In the genomic region with DNA sequence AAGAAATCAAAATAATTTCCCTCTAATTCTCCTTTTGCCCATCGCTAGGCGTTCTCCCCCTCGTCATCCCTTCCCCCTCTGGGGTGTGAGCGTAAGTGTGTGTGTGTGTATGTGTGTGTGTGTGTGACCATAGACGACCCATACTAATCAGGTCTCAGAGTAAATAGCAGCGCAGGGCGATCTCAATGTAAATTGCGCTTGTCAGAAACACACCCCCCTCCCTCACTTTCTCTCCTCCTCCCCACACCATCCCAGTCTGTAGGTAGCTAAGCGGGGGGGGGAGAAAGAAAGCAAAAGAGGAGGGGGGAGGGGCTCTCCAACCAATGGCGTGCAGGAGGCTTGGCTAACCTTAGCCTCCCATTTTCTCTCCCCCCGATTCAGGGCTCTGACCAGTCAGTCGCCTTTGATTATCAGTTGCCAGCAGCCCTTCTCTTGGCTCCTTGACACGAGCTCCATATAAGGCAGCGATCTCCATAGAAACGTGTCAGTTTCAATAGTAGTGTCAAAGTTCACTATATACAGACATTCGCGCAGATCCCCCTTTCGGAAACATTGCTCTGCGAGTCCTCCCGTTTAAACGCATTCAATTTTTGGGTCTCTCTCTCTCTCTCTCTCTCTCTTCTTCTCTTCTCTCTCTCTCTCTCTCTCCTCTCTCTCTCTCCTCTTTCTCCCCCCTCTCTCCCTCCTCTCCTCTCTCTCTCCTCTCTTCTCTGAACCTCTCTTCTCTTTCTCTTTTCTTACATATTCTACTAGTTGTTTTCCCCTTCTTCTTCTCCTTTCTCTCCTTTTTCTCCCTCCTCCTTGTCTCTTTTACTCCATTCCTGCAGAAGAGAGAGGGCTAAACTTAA, we compare ENCODE assay signal across 1 cellular context.
TF ChIP-seq lines count a peak whose summit lies in the region.

Gene NR2F1, plus strand, starts transcription at position 546 of the 848 bp plus-strand sequence. CDS start 1,802 bp downstream, outside the sequence.

TF ChIP-seq in K562, 482 proteins besides CTCF, POLR2A, EP300 and RAD21 (continues in another document):
- TF ChIP-seq MITF (IDR thresholded peaks at IDR 0.05) (no peak), ZNF212 (CRISPR knock-in tag; IDR thresholded peaks at IDR 0.05) (no peak), E2F3 (CRISPR knock-in tag; IDR thresholded peaks at IDR 0.05) (no peak), PTBP1 (IDR thresholded peaks at IDR 0.05; ENCODE audit: low read depth, low read length) (no peak), MIER1 (IDR thresholded peaks at IDR 0.05; ENCODE audit: low read depth) (no peak), CBFA2T2 (conservative IDR thresholded peaks at IDR 0.05) (0 out of 2 replicates have a peak, but pooled peaks have one; percentile 24), NRF1 (conservative IDR thresholded peaks at IDR 0.05 in 1 of 2, IDR thresholded peaks at IDR 0.05 in 1 of 2) (peak; percentile 14 to 19; a peak in 1 of 4 replicates), BRCA1 (IDR thresholded peaks at IDR 0.05) (no peak), BRCA1 (CRISPR knock-in tag; IDR thresholded peaks at IDR 0.05) (no peak), BHLHE40 (IDR thresholded peaks at IDR 0.05; ENCODE audit: low read length) (0 out of 2 replicates have a peak, but pooled peaks have one; percentile 8), ILF3 (IDR thresholded peaks at IDR 0.05; ENCODE audit: borderline replicate concordance) (no peak), NFIC (IDR thresholded peaks at IDR 0.05) (0 out of 2 replicates have a peak, but pooled peaks have one; percentile 36), ZNF445 (CRISPR knock-in tag; IDR thresholded peaks at IDR 0.05; ENCODE audit: low read depth) (no peak), TOE1 (IDR thresholded peaks at IDR 0.05; ENCODE audit: borderline replicate concordance) (no peak), TOE1 (CRISPR knock-in tag; IDR thresholded peaks at IDR 0.05; ENCODE audit: borderline replicate concordance, low read depth) (no peak), SRSF7 (optimal IDR thresholded peaks at IDR 0.05; ENCODE audit: low read depth, low read length) (no peak), ARID1B (IDR thresholded peaks at IDR 0.05) (peak; percentile 55), ZNF740 (CRISPR knock-in tag; IDR thresholded peaks at IDR 0.05) (0 out of 2 replicates have a peak, but pooled peaks have one; percentile 39), ZNF740 (tag; IDR thresholded peaks at IDR 0.05) (no peak; a peak in 1 of 4 replicates), ZC3H4 (CRISPR knock-in tag; IDR thresholded peaks at IDR 0.05; ENCODE audit: borderline replicate concordance) (no peak), DDX20 (tag; IDR thresholded peaks at IDR 0.05; ENCODE audit: low read depth) (no peak), ZNF146 (CRISPR knock-in tag; IDR thresholded peaks at IDR 0.05; ENCODE audit: unreplicated experiment) (no peak), PHB2 (IDR thresholded peaks at IDR 0.05; ENCODE audit: low read depth) (no peak), NR2C2 (CRISPR knock-in tag; IDR thresholded peaks at IDR 0.05) (no peak), NR2C2 (tag; IDR thresholded peaks at IDR 0.05) (peak; percentile 55; the same call in 1 of the 2 replicates), TAL1 (IDR thresholded peaks at IDR 0.05) (peak; percentile 44; the same call in 1 of the 2 replicates), CTBP1 (IDR thresholded peaks at IDR 0.05; ENCODE audit: borderline replicate concordance) (no peak), ZNF512 (tag; IDR thresholded peaks at IDR 0.05) (peak; percentile 93), TFAP4 (CRISPR knock-in tag; IDR thresholded peaks at IDR 0.05; ENCODE audit: borderline replicate concordance) (peak; percentile 19; the same call in 1 of the 2 replicates), NFYB (IDR thresholded peaks at IDR 0.05; ENCODE audit: extremely low read depth, insufficient read length) (peak; percentile 11), TEAD4 (IDR thresholded peaks at IDR 0.05; ENCODE audit: low read length) (no peak), TEAD4 (CRISPR knock-in tag; IDR thresholded peaks at IDR 0.05; ENCODE audit: borderline replicate concordance) (no peak), ZSCAN29 (IDR thresholded peaks at IDR 0.05) (no peak), TCF3 (CRISPR knock-in tag; IDR thresholded peaks at IDR 0.05) (peak; percentile 64), PURB (CRISPR knock-in tag; IDR thresholded peaks at IDR 0.05; ENCODE audit: low read depth) (no peak), NELFE (IDR thresholded peaks at IDR 0.05; ENCODE audit: insufficient read depth, insufficient read length) (no peak), RNF2 (IDR thresholded peaks at IDR 0.05) (no peak), SRF (CRISPR knock-in tag; IDR thresholded peaks at IDR 0.05) (peak in 1 of 2 experiments; percentile 73; a peak in 2 of 4 replicates), NR2C1 (IDR thresholded peaks at IDR 0.05) (peak; percentile 55; the same call in 1 of the 2 replicates), NR2C1 (tag; IDR thresholded peaks at IDR 0.05) (peak; percentile 72), KHSRP (IDR thresholded peaks at IDR 0.05) (no peak), RFX1 (IDR thresholded peaks at IDR 0.05) (peak; percentile 53; the same call in 1 of the 2 replicates), ZFPM2 (CRISPR knock-in tag; IDR thresholded peaks at IDR 0.05) (no peak)
- TF ChIP-seq, protein P1, sequence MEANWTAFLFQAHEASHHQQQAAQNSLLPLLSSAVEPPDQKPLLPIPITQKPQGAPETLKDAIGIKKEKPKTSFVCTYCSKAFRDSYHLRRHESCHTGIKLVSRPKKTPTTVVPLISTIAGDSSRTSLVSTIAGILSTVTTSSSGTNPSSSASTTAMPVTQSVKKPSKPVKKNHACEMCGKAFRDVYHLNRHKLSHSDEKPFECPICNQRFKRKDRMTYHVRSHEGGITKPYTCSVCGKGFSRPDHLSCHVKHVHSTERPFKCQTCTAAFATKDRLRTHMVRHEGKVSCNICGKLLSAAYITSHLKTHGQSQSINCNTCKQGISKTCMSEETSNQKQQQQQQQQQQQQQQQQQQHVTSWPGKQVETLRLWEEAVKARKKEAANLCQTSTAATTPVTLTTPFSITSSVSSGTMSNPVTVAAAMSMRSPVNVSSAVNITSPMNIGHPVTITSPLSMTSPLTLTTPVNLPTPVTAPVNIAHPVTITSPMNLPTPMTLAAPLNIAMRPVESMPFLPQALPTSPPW (CRISPR knock-in tag; IDR thresholded peaks at IDR 0.05): peak; percentile 91
- TF ChIP-seq, protein P2, sequence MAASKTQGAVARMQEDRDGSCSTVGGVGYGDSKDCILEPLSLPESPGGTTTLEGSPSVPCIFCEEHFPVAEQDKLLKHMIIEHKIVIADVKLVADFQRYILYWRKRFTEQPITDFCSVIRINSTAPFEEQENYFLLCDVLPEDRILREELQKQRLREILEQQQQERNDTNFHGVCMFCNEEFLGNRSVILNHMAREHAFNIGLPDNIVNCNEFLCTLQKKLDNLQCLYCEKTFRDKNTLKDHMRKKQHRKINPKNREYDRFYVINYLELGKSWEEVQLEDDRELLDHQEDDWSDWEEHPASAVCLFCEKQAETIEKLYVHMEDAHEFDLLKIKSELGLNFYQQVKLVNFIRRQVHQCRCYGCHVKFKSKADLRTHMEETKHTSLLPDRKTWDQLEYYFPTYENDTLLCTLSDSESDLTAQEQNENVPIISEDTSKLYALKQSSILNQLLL (CRISPR knock-in tag; IDR thresholded peaks at IDR 0.05; ENCODE audit: borderline replicate concordance): no peak
- TF ChIP-seq, protein P3, sequence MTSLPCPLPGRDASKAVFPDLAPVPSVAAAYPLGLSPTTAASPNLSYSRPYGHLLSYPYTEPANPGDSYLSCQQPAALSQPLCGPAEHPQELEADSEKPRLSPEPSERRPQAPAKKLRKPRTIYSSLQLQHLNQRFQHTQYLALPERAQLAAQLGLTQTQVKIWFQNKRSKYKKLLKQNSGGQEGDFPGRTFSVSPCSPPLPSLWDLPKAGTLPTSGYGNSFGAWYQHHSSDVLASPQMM (CRISPR knock-in tag; IDR thresholded peaks at IDR 0.05): no peak
- TF ChIP-seq, protein P4, sequence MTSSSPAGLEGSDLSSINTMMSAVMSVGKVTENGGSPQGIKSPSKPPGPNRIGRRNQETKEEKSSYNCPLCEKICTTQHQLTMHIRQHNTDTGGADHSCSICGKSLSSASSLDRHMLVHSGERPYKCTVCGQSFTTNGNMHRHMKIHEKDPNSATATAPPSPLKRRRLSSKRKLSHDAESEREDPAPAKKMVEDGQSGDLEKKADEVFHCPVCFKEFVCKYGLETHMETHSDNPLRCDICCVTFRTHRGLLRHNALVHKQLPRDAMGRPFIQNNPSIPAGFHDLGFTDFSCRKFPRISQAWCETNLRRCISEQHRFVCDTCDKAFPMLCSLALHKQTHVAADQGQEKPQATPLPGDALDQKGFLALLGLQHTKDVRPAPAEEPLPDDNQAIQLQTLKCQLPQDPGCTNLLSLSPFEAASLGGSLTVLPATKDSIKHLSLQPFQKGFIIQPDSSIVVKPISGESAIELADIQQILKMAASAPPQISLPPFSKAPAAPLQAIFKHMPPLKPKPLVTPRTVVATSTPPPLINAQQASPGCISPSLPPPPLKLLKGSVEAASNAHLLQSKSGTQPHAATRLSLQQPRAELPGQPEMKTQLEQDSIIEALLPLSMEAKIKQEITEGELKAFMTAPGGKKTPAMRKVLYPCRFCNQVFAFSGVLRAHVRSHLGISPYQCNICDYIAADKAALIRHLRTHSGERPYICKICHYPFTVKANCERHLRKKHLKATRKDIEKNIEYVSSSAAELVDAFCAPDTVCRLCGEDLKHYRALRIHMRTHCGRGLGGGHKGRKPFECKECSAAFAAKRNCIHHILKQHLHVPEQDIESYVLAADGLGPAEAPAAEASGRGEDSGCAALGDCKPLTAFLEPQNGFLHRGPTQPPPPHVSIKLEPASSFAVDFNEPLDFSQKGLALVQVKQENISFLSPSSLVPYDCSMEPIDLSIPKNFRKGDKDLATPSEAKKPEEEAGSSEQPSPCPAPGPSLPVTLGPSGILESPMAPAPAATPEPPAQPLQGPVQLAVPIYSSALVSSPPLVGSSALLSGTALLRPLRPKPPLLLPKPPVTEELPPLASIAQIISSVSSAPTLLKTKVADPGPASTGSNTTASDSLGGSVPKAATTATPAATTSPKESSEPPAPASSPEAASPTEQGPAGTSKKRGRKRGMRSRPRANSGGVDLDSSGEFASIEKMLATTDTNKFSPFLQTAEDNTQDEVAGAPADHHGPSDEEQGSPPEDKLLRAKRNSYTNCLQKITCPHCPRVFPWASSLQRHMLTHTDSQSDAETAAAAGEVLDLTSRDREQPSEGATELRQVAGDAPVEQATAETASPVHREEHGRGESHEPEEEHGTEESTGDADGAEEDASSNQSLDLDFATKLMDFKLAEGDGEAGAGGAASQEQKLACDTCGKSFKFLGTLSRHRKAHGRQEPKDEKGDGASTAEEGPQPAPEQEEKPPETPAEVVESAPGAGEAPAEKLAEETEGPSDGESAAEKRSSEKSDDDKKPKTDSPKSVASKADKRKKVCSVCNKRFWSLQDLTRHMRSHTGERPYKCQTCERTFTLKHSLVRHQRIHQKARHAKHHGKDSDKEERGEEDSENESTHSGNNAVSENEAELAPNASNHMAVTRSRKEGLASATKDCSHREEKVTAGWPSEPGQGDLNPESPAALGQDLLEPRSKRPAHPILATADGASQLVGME (CRISPR knock-in tag; IDR thresholded peaks at IDR 0.05): no peak
- TF ChIP-seq, protein P5, sequence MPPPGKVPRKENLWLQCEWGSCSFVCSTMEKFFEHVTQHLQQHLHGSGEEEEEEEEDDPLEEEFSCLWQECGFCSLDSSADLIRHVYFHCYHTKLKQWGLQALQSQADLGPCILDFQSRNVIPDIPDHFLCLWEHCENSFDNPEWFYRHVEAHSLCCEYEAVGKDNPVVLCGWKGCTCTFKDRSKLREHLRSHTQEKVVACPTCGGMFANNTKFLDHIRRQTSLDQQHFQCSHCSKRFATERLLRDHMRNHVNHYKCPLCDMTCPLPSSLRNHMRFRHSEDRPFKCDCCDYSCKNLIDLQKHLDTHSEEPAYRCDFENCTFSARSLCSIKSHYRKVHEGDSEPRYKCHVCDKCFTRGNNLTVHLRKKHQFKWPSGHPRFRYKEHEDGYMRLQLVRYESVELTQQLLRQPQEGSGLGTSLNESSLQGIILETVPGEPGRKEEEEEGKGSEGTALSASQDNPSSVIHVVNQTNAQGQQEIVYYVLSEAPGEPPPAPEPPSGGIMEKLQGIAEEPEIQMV (tag; conservative IDR thresholded peaks at IDR 0.05; ENCODE audit: low read depth): no peak
